12 cellular contexts compared by ENCODE assay signal in genomic region chr4:37480509-37480908, GRCh38.
DNase-seq lines count a peak whose midpoint lies in the region; ATAC-seq and TF ChIP-seq lines count a peak whose summit lies in the region.
"Had no signal": no experiment of that assay in that cellular context is flagged by ENCODE, and none has a peak within 500 bp of the region (broad histone marks: within the 10 kb centered on the region; RNA-seq: fewer than 3 reads in every experiment).

No MANE protein-coding gene starts in this region.

- H2AFZ ChIP-seq in SK-N-SH (ENCODE audit: low read depth) (no peak overlapping the region; the same call in 1 of the 2 replicates), trophoblast cell (ENCODE audit: insufficient read depth, low read length, poor library complexity) (no peak overlapping the region)

- no peak overlapping the region for H3K14ac ChIP-seq in trophoblast cell (ENCODE audit: low read length)

- H3K9me3 ChIP-seq in SK-N-SH (no peaks in the 10 kb centered on the region), trophoblast cell (ENCODE audit: insufficient read depth, low read depth, low read length) (no peaks in the 10 kb centered on the region), uterus (no peaks in the 10 kb centered on the region)
- H3K9me3 ChIP-seq: BLaER1 had no signal

- H3K27ac ChIP-seq in SK-N-SH (ENCODE audit: low read depth in 2 of 2, low read length in 1 of 2) = no peak overlapping the region
- H3K27ac ChIP-seq in trophoblast cell (ENCODE audit: low read depth, low read length) = peak overlapping the region; percentile 81
- peak overlapping the region; percentile 35 to 82 for H3K27ac ChIP-seq in uterus
- H3K27ac ChIP-seq: BLaER1 had no signal

- no peak overlapping the region for H3K23ac ChIP-seq in trophoblast cell (ENCODE audit: low read length)

- no peak overlapping the region for H4K91ac ChIP-seq in trophoblast cell (ENCODE audit: low read depth, low read length)

- H4K12ac ChIP-seq in trophoblast cell (ENCODE audit: low read depth, low read length) = no peak overlapping the region

- no peak for TF ChIP-seq EP300 in SK-N-SH (IDR thresholded peaks at IDR 0.05; ENCODE audit: borderline replicate concordance in 1 of 2, low read depth in 1 of 2, low read length in 1 of 2)

- H2BK5ac ChIP-seq in trophoblast cell (ENCODE audit: low read depth, low read length, poor library complexity) = peak overlapping the region; percentile 79

- no peak overlapping the region for H3K4ac ChIP-seq in trophoblast cell (ENCODE audit: low read depth, low read length)

- POLR2A ChIA-PET in SK-N-SH (lab: Yijun Ruan, JAX) = no interaction called here

- no peaks in the 10 kb centered on the region for H3K9me2 ChIP-seq in SK-N-SH

- H2AK5ac ChIP-seq in trophoblast cell (ENCODE audit: low read length) = no peak overlapping the region

- peaks cover 4% of the 10 kb centered on the region for H3K79me1 ChIP-seq in trophoblast cell (ENCODE audit: low read length)

- CTCF ChIA-PET in SK-N-SH (lab: Yijun Ruan, JAX) = no interaction called here

- H3K9ac ChIP-seq in SK-N-SH (no peak overlapping the region), trophoblast cell (ENCODE audit: low read length) (no peak overlapping the region)
- H3K9ac ChIP-seq: BLaER1 had no signal

- TF ChIP-seq CTCF in SK-N-SH (IDR thresholded peaks at IDR 0.05) (no peak), uterus (IDR thresholded peaks at IDR 0.05) (no peak)

- TF ChIP-seq POLR2A in uterus (IDR thresholded peaks at IDR 0.05) = no peak

- WGBS in SK-N-SH (ENCODE audit: low lambda C conversion rate) = 0% methylated on average over 4 of the region's 4 CpGs
- no CpG with 5 or more reads among the region's 4 CpGs for WGBS in trophoblast cell (ENCODE audit: extremely low coverage, insufficient coverage, insufficient read length)

- H3K4me3 ChIP-seq in SK-N-SH (ENCODE audit: low read depth in 2 of 2, low read length in 1 of 2) (no peak overlapping the region), trophoblast cell (ENCODE audit: low read depth, low read length) (no peak overlapping the region), uterus (no peak overlapping the region)
- H3K4me3 ChIP-seq: BLaER1 had no signal

- DNase-seq in SK-N-SH (no peak), islet precursor cell (peak; percentile 92), trophoblast cell (peak; percentile 26 to 55), uterus (no peak), HK-2 (ENCODE audit: unreplicated experiment) (no peak), NCI-H345 (lab: John Stamatoyannopoulos, UW) (no peak)
- DNase-seq: CD8-positive, alpha-beta memory T cell; GOT3; H9 had no signal

- ATAC-seq in SK-N-SH treated with all-trans-retinoic acid at 6 μM for 48 hours (no peak), HG02973 (IDR thresholded peaks at IDR 0.05; ENCODE audit: unreplicated experiment) (no peak)

- no peak overlapping the region for H4K8ac ChIP-seq in trophoblast cell (ENCODE audit: low read depth, low read length)

- no peaks in the 10 kb centered on the region; the same call in 1 of the 2 replicates for H3K27me3 ChIP-seq in SK-N-SH (ENCODE audit: insufficient read depth)
- no peaks in the 10 kb centered on the region for H3K27me3 ChIP-seq in trophoblast cell (ENCODE audit: insufficient read depth, low read length)
- H3K27me3 ChIP-seq in uterus = no peaks in the 10 kb centered on the region
- H3K27me3 ChIP-seq: BLaER1 had no signal

- no peaks in the 10 kb centered on the region for H3F3A ChIP-seq in SK-N-SH (replicated peaks; ENCODE audit: insufficient read depth)

- H3K79me2 ChIP-seq in SK-N-SH (ENCODE audit: insufficient read depth) = no peaks in the 10 kb centered on the region
- no peaks in the 10 kb centered on the region for H3K79me2 ChIP-seq in trophoblast cell (ENCODE audit: control insufficient read depth, insufficient read depth, low read length, poor library complexity)

- no peak overlapping the region for H2BK12ac ChIP-seq in trophoblast cell (ENCODE audit: low read length)

- no peak overlapping the region for H3K18ac ChIP-seq in trophoblast cell (ENCODE audit: low read length)

- H3K4me2 ChIP-seq in SK-N-SH (peak overlapping the region; percentile 52; the same call in 1 of the 2 replicates), trophoblast cell (ENCODE audit: low read length) (no peak overlapping the region)
- H3K4me2 ChIP-seq: BLaER1 had no signal

- H4K20me1 ChIP-seq in SK-N-SH (ENCODE audit: insufficient read depth) = no peaks in the 10 kb centered on the region
- H4K20me1 ChIP-seq: BLaER1 had no signal

- H3K36me3 ChIP-seq in SK-N-SH (replicated peaks in 1 of 2; ENCODE audit: control insufficient read depth in 1 of 2, insufficient read depth in 2 of 2, low read length in 1 of 2) (no peaks in the 10 kb centered on the region), trophoblast cell (ENCODE audit: control insufficient read depth in 1 of 2, insufficient read depth in 2 of 2, low read length in 2 of 2) (peaks cover 0 to 3% of the 10 kb centered on the region in 2 experiments), uterus (no peaks in the 10 kb centered on the region)
- H3K36me3 ChIP-seq: BLaER1 had no signal

- H2BK120ac ChIP-seq in trophoblast cell (ENCODE audit: insufficient read depth, low read length, poor library complexity) = peak overlapping the region; percentile 46

- H3K4me1 ChIP-seq in SK-N-SH (ENCODE audit: control insufficient read depth in 1 of 2, insufficient read depth in 2 of 2, low read depth in 1 of 2, low read length in 1 of 2) (no peaks in the 10 kb centered on the region), trophoblast cell (ENCODE audit: control insufficient read depth in 1 of 2, insufficient read depth in 2 of 2, low read length in 2 of 2) (peaks cover 3 to 14% of the 10 kb centered on the region in 2 experiments), uterus (no peaks in the 10 kb centered on the region)
- H3K4me1 ChIP-seq: BLaER1 had no signal

- TF ChIP-seq RAD21 in SK-N-SH (IDR thresholded peaks at IDR 0.05; ENCODE audit: low read length) = no peak

- intact Hi-C loops in uterus (cut with DNase I; ENCODE audit: low total_unique reads) = no loop called here

TF ChIP-seq in SK-N-SH, 30 proteins besides CTCF, POLR2A, EP300 and RAD21:
- no peak for TF ChIP-seq JUND (IDR thresholded peaks at IDR 0.05)
- TF ChIP-seq FOSL2 (IDR thresholded peaks at IDR 0.05; ENCODE audit: borderline replicate concordance, low read depth) = no peak
- no peak for TF ChIP-seq FOXJ3 (CRISPR knock-in tag; IDR thresholded peaks at IDR 0.05)
- TF ChIP-seq SMC3 (IDR thresholded peaks at IDR 0.05; ENCODE audit: low read depth, low read length) = no peak
TF ChIP-seq in SK-N-SH: peak in this region for 0.

TF ChIP-seq in SK-N-SH treated with all-trans-retinoic acid at 6 μM for 48 hours, 23 proteins besides CTCF, POLR2A, EP300 and RAD21:
- TF ChIP-seq PATZ1 (CRISPR knock-in tag; IDR thresholded peaks at IDR 0.05; ENCODE audit: borderline replicate concordance) (no peak), ZNF8 (CRISPR knock-in tag; IDR thresholded peaks at IDR 0.05) (no peak), ZFP3 (CRISPR knock-in tag; IDR thresholded peaks at IDR 0.05) (no peak), TCF4 (CRISPR knock-in tag; IDR thresholded peaks at IDR 0.05; ENCODE audit: borderline replicate concordance) (no peak), CSDC2 (CRISPR knock-in tag; IDR thresholded peaks at IDR 0.05) (no peak), TSHZ2 (CRISPR knock-in tag; IDR thresholded peaks at IDR 0.05) (no peak)

Comparison
In these comparisons a context has a peak if more than half of its experiments do, and no peak if none do; other contexts are left out.
1. DNase-seq: peak in islet precursor cell (single experiment) and trophoblast cell (2 of 2); none in SK-N-SH (single experiment), uterus (0 of 2), HK-2 (single experiment) and NCI-H345 (single experiment).
2. H3K27ac ChIP-seq: peak in trophoblast cell (single experiment) and uterus (2 of 2); none in SK-N-SH (0 of 2).